In the genomic region with DNA sequence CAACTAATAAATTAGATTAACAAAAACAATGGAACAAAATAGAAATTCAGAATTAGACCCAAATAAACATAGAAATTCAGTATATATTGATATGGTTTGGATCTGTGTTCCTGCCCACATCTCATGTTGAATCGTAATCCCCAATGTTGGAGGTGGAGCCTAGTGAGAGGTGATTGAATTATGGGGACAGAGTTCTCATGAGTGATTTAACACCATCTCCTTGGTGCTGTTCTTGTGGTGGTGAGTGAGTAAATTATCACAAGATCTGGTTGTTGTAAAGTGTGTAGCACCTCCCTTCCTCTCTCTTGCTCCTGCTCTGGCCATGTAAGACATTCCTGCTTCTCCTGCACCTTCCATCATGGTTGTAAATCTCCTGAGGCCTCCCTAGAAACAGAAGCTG, we compare ENCODE assay signal across 9 cellular contexts. TPM values are rescaled to one million over a fixed set of nuclear protein-coding genes. Genes with fewer than 3 reads are reported as not detected.
"Had no signal": no experiment of that assay in that cellular context is flagged by ENCODE, and none has a peak within 500 bp of the region (broad histone marks: within the 10 kb centered on the region; RNA-seq: fewer than 3 reads in every experiment).

No MANE protein-coding gene starts in this region.

- H3K9me3 ChIP-seq: HAP-1 had no signal

- DNase-seq: H7, IMR-90, KBM-7 had no signal

- H3K4me3 Mint-ChIP-seq: GM23338 had no signal

- H3K4me3 ChIP-seq: GM23338, HAP-1 had no signal

- ATAC-seq: GM23338, HCT116 had no signal

- H3K36me3 ChIP-seq: HAP-1 had no signal

- H2AFZ ChIP-seq: GM23338 had no signal

- H3K27ac Mint-ChIP-seq: GM23338 had no signal

- FAIRE-seq: HTR-8/SVneo had no signal

- H3K4me2 ChIP-seq: GM23338, KMS-11 had no signal

- H3K9ac ChIP-seq: KMS-11 had no signal

- H3K27ac ChIP-seq: KMS-11 had no signal

RNA-seq across cellular contexts. Expression of a gene that starts 59.7 kb away (rescaled TPM):
- total RNA-seq: GM23338, H7, HT-29, IMR-90 had no signal
- polyA plus RNA-seq: GM23338, IMR-90 had no signal
